ENCODE assay signal across 9 cellular contexts in the genomic region with DNA sequence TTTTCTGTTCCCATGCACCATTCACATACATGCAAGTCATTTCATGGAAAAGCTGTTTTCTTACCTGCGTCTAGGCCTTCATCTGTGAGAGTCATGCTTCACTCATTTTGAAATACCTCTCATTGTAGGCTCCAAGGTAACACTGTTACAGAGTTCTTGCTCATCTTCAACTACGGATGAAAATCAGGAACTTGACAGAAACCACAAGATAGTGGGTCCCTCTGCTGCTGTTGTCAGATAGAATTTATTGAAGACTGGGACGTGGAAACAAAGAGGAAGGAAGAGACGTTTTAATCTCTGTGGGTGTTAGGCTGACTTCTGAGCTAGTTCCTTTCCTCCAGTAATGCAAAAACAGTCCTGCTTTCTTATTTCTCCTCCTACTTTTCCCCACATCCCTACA.
A peak's percentile ranks its signal among the peaks of the same experiment; 100 is the strongest.
DNase-seq lines count a peak whose midpoint lies in the region; ATAC-seq lines count a peak whose summit lies in the region.
"Had no signal": no experiment of that assay in that cellular context is flagged by ENCODE, and none has a peak within 500 bp of the region (broad histone marks: within the 10 kb centered on the region; RNA-seq: fewer than 3 reads in every experiment).

A gene (minus strand): TSS at position 320 of the 400 bp plus-strand sequence. CDS start 64,226 bp downstream, outside the sequence.

- DNase-seq in GF-D8 (lab: John Stamatoyannopoulos, UW): peak; percentile 79
- peak; percentile 17 for DNase-seq in NAMALWA (ENCODE audit: low spot score)
- DNase-seq in caudate nucleus (lab: John Stamatoyannopoulos, UW): peak in 4 of 61 donors; percentile 2 to 16 (median 7)
- DNase-seq in pons (ENCODE audit: low spot score): peak; percentile 77
- no peak for DNase-seq in GM19240 (ENCODE audit: insufficient read length, low spot score)
- DNase-seq in iPS-NIHi7 (ENCODE audit: extremely low spot score): no peak
- no peak for DNase-seq in stimulated activated CD4-positive, alpha-beta T cell treated with anti-CD3 and anti-CD28 coated beads, Interleukin-15, amount 100 ng/mL, for 24 hours
- DNase-seq: MM.1S had no signal

- ATAC-seq in GM18519 (IDR thresholded peaks at IDR 0.05; ENCODE audit: low FRiP score, unreplicated experiment): no peak

- H3K27ac ChIP-seq in caudate nucleus (ENCODE audit: low read depth, low read length): peak within 1 kb of the TSS; percentile 55

Comparison
In these comparisons a context has a peak if more than half of its experiments do, and no peak if none do; other contexts are left out.
1. DNase-seq: peak in GF-D8 (single experiment), NAMALWA (single experiment) and pons (single experiment); none in GM19240 (single experiment), iPS-NIHi7 (single experiment) and stimulated activated CD4-positive, alpha-beta T cell treated with anti-CD3 and anti-CD28 coated beads, Interleukin-15, amount 100 ng/mL, for 24 hours (single experiment).